Comparison of ENCODE assay signal across 9 cellular contexts in the genomic region with DNA sequence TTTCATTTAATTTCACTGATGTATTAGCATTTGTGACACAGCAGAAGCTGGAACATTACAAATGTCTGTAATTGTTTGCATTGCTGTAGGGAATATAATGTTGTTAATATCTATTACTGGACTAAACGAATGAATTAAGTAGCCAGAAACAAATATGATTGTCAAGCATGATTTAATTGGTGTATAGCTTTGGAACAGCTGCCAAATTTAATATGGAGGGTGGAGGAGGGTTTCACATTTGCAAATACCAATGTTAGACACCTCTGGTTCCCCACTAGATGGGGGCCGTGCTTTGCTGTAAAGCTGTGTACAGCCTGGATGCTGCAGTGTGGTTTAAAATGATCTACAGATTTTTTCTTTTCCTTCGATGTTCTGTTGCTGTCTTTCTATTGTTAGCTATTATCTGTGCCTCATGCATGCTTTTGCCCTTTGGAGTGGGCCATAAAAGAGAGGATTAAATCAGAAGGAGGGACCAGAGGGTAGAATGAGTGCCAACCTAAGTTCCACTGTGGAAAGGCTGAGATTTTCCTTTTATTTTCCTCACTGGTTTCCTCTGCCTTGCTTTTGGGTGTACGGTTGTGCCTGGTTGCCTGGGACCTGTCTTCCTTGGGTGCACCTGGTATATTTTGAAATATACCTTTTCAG. TPM values are rescaled to one million over a fixed set of nuclear protein-coding genes. Genes with fewer than 3 reads are reported as not detected.
DNase-seq lines count a peak whose midpoint lies in the region; TF ChIP-seq lines count a peak whose summit lies in the region.
"Had no signal": no experiment of that assay in that cellular context is flagged by ENCODE, and none has a peak within 500 bp of the region (broad histone marks: within the 10 kb centered on the region; RNA-seq: fewer than 3 reads in every experiment).

No MANE protein-coding gene starts in this region.

- H3K36me3 ChIP-seq in SJCRH30 (no peaks in the 10 kb centered on the region), kidney epithelial cell (ENCODE audit: control insufficient read depth, insufficient read depth, low read length) (no peaks in the 10 kb centered on the region)

- 0 out of 2 replicates have a peak, but pooled peaks cover 3% of the 10 kb centered on the region for H3K4me1 ChIP-seq in SJCRH30

- no TSS peak for BruUV-seq in Calu3 (replicated peaks; lab: Mats Ljungman, UMichigan)

- no peak overlapping the region for H3K27ac Mint-ChIP-seq in Calu3 (ENCODE audit: unreplicated experiment)
- H3K27ac Mint-ChIP-seq in CD14-positive monocyte: no peak overlapping the region
- H3K27ac Mint-ChIP-seq: activated naive CD8-positive, alpha-beta T cell had no signal

- DNase-seq in Calu3 (peak; percentile 17), M059J (ENCODE audit: low read depth) (peak; percentile 23), SJCRH30 (peak; percentile 72 to 75), kidney epithelial cell (ENCODE audit: low read depth) (no peak), GM19240 (ENCODE audit: insufficient read length, low spot score) (no peak), KBM-7 (no peak), NOMO-1 treated with DMSO at 0.1 percent for 48 hours (lab: John Stamatoyannopoulos, UW; ENCODE audit: unreplicated experiment) (no peak), CD14-positive monocyte (ENCODE audit: low spot score) (no peak)

- H3K9me3 Mint-ChIP-seq in Calu3 (ENCODE audit: low read depth, unreplicated experiment) (no peaks in the 10 kb centered on the region), CD14-positive monocyte (peaks cover 0 to 12% (median 4%) of the 10 kb centered on the region in 7 donors)

- no peaks in the 10 kb centered on the region for H3K9me3 ChIP-seq in SJCRH30 (replicated peaks)

- H3K4me3 Mint-ChIP-seq in Calu3 (ENCODE audit: low read depth, unreplicated experiment) (no peak overlapping the region), CD14-positive monocyte (no peak overlapping the region)
- H3K4me3 Mint-ChIP-seq: activated naive CD8-positive, alpha-beta T cell had no signal

- H3K36me3 Mint-ChIP-seq in Calu3 (ENCODE audit: insufficient read depth, unreplicated experiment) (no peaks in the 10 kb centered on the region), CD14-positive monocyte (no peaks in the 10 kb centered on the region)

- CTCF ChIA-PET in Calu3 (lab: Charles Lee): no interaction called here

- in situ Hi-C loops in KBM-7 (cut with MboI; ENCODE audit: low pct_unique_long_range_greater_than_20kb, low sequenced_read_pairs): no loop called here

- no peak overlapping the region for H3K4me3 ChIP-seq in SJCRH30
- H3K4me3 ChIP-seq in kidney epithelial cell (ENCODE audit: low read depth, low read length): no peak overlapping the region

- H3K27ac ChIP-seq in SJCRH30: no peak overlapping the region

- TF ChIP-seq CTCF in Calu3 (IDR thresholded peaks at IDR 0.05; ENCODE audit: unreplicated experiment): no peak
- TF ChIP-seq CTCF in kidney epithelial cell (IDR thresholded peaks at IDR 0.05; ENCODE audit: insufficient read depth, low read length, poor library complexity, severe bottlenecking): peak; percentile 42
- TF ChIP-seq CTCF in CD14-positive monocyte (IDR thresholded peaks at IDR 0.05): no peak

- H3K27me3 Mint-ChIP-seq in Calu3 (ENCODE audit: unreplicated experiment) (no peaks in the 10 kb centered on the region), CD14-positive monocyte (ENCODE audit: low read depth in 3 of 3) (peaks cover 0 to 1% (median 0%) of the 10 kb centered on the region in 3 donors)

- H3K27me3 ChIP-seq in SJCRH30 (no peaks in the 10 kb centered on the region), kidney epithelial cell (ENCODE audit: control insufficient read depth, insufficient read depth, low read length) (no peaks in the 10 kb centered on the region)

- intact Hi-C loops in Calu3 (cut with micrococcal nuclease; ENCODE audit: unreplicated experiment) (no loop called here), CD14-positive monocyte (cut with micrococcal nuclease) (no loop called here)

- H3K4me1 Mint-ChIP-seq in Calu3 (ENCODE audit: low read depth, unreplicated experiment): no peaks in the 10 kb centered on the region
- no peaks in the 10 kb centered on the region for H3K4me1 Mint-ChIP-seq in CD14-positive monocyte

RNA-seq across cellular contexts. Expression of a gene that starts 23.1 kb away (rescaled TPM):
- total RNA-seq in Calu3 (2022): 13.3 TPM in 2 replicates
- total RNA-seq in M059J (2014; rRNA removed; shearing (Covaris generic)): 24.0 and 25.6 TPM in 2 replicates
- total RNA-seq in SJCRH30 (2014; rRNA removed; shearing (Covaris generic)): 18.4 and 18.5 TPM in 2 replicates
- total RNA-seq in kidney epithelial cell: 49.5 and 72.7 TPM in 2 replicates
- polyA plus RNA-seq in CD14-positive monocyte: 10 to 100 TPM; 18.4 to 20.7 TPM

RNA-seq across cellular contexts. Expression of a gene that starts 23.2 kb away (rescaled TPM):
- total RNA-seq in Calu3 (2022) (15.8 and 18.3 TPM in 2 replicates), kidney epithelial cell (26.3 and 30.9 TPM in 2 replicates)
- 34.0 and 43.6 TPM in 2 replicates for total RNA-seq in M059J (2014; rRNA removed; shearing (Covaris generic))
- 45.4 and 52.1 TPM in 2 replicates for total RNA-seq in SJCRH30 (2014; rRNA removed; shearing (Covaris generic))
- 10 to 100 TPM in 1 of 2 donors, 1 to 10 TPM in 1; 9.9 to 10.7 TPM for polyA plus RNA-seq in CD14-positive monocyte

Comparison
In these comparisons a context has a peak if more than half of its experiments do, and no peak if none do; other contexts are left out.
1. DNase-seq: peak in Calu3 (single experiment), M059J (single experiment) and SJCRH30 (2 of 2); none in kidney epithelial cell (single experiment), GM19240 (single experiment), KBM-7 (single experiment), NOMO-1 treated with DMSO at 0.1 percent for 48 hours (single experiment) and CD14-positive monocyte (single experiment).